ENCODE assay signal across 8 cellular contexts in the genomic region with DNA sequence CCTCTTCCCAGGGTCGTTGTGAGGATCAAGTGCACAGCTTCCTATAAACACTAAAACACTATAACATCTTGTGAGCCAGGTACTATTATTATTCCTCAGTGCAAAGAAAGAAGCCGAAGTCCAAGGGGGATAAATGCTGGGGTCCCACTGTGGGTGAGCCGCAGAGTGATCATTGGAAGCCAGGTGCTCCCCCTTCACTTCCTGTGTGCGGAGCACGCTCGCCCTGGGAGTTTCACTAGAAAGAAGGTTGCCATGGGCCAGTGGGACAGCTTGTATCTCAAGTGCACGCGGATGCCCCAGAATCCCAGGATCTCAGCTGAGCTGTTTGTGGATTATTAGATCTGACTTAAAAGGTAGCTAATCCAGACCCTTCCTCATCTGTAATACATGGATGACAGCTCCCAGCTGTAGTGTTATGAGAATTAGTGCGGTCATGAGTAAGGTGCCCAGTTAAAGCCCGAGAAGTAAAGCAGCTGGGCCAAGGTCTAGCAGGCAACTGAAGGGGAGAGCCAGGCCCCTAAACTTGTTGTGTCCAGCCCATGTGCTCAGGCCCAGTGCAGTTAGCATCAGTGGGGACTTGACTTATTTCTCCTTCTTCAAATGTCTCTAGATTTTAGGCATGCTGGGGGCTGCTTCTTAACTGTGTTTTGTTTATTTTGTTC. TPM values are rescaled to one million over a fixed set of nuclear protein-coding genes. Genes with fewer than 3 reads are reported as not detected.
DNase-seq lines count a peak whose midpoint lies in the region; ATAC-seq and TF ChIP-seq lines count a peak whose summit lies in the region.

No MANE protein-coding gene starts in this region.

- intact Hi-C loops in lower lobe of right lung (cut with DNase I), result no loop called here

- H3K27me3 ChIP-seq in lower lobe of right lung (ENCODE audit: low read depth), result no peaks in the 10 kb centered on the region

- no peak for TF ChIP-seq CTCF in cardiac fibroblast (IDR thresholded peaks at IDR 0.05; ENCODE audit: low read depth, low read length)
- TF ChIP-seq CTCF in lower lobe of right lung (IDR thresholded peaks at IDR 0.05), result no peak

- H3K4me3 Mint-ChIP-seq in stimulated activated naive B cell treated with anti-CD40 and anti-IgM and Interleukin-4, amounts not matched to agents 10 μg/mL and 1 μg/mL and 100 μg/mL, for 72 hours, result peak overlapping the region; percentile 96

- H3K9me3 ChIP-seq in lower lobe of right lung, result no peaks in the 10 kb centered on the region

- DNase-seq in ELR (ENCODE audit: low read depth), result peak; percentile 52
- DNase-seq in T-helper 1 cell, result peak in 4 of 5 donors; percentile 12 to 25 (median 20)
- DNase-seq in cardiac fibroblast (ENCODE audit: low read depth in 2 of 2), result peak; percentile 10 to 12
- DNase-seq in lower lobe of right lung, result no peak
- DNase-seq in stimulated activated naive B cell treated with anti-CD40 and anti-IgM and Interleukin-4, amounts not matched to agents 10 μg/mL and 1 μg/mL and 100 μg/mL, for 72 hours, result peak; percentile 18

- no peaks in the 10 kb centered on the region for H3K36me3 Mint-ChIP-seq in stimulated activated naive B cell treated with anti-CD40 and anti-IgM and Interleukin-4, amounts not matched to agents 10 μg/mL and 1 μg/mL and 100 μg/mL, for 72 hours

- no peaks in the 10 kb centered on the region for H3K9me3 Mint-ChIP-seq in stimulated activated naive B cell treated with anti-CD40 and anti-IgM and Interleukin-4, amounts not matched to agents 10 μg/mL and 1 μg/mL and 100 μg/mL, for 72 hours

- no peaks in the 10 kb centered on the region for H3K27me3 Mint-ChIP-seq in stimulated activated naive B cell treated with anti-CD40 and anti-IgM and Interleukin-4, amounts not matched to agents 10 μg/mL and 1 μg/mL and 100 μg/mL, for 72 hours

- H3K27ac ChIP-seq in lower lobe of right lung, result peak overlapping the region; percentile 94

- peaks cover 5 to 20% of the 10 kb centered on the region in 2 donors for H3K4me1 Mint-ChIP-seq in stimulated activated naive B cell treated with anti-CD40 and anti-IgM and Interleukin-4, amounts not matched to agents 10 μg/mL and 1 μg/mL and 100 μg/mL, for 72 hours

- H3K4me3 ChIP-seq in cardiac fibroblast (replicated peaks in 1 of 2; ENCODE audit: low read depth in 2 of 2, low read length in 2 of 2) (peak overlapping the region; percentile 84 to 92), lower lobe of right lung (peak overlapping the region; percentile 98)

- peaks cover 19% of the 10 kb centered on the region for H3K4me1 ChIP-seq in lower lobe of right lung

- ATAC-seq in HG02759 (IDR thresholded peaks at IDR 0.05; ENCODE audit: unreplicated experiment), result peak; percentile 20
- peak in 1 of 2 donors; percentile 24 for ATAC-seq in lower lobe of right lung
- ATAC-seq in stimulated activated naive B cell treated with anti-CD40 and anti-IgM and Interleukin-4, amounts not matched to agents 10 μg/mL and 1 μg/mL and 100 μg/mL, for 72 hours (replicated peaks), result peak; percentile 45 to 54
- no peak for ATAC-seq in HG03469 (IDR thresholded peaks at IDR 0.05; ENCODE audit: unreplicated experiment)
- ATAC-seq in GM18517 (IDR thresholded peaks at IDR 0.05; ENCODE audit: unreplicated experiment), result no peak

- no peaks in the 10 kb centered on the region for H3K36me3 ChIP-seq in lower lobe of right lung

- peak overlapping the region; percentile 100 for H3K27ac Mint-ChIP-seq in stimulated activated naive B cell treated with anti-CD40 and anti-IgM and Interleukin-4, amounts not matched to agents 10 μg/mL and 1 μg/mL and 100 μg/mL, for 72 hours

RNA-seq across cellular contexts. Expression of a gene that starts 0.9 kb away (rescaled TPM):
- 30.8 TPM for total RNA-seq in lower lobe of right lung

RNA-seq across cellular contexts. Expression of a gene that starts 1.2 kb away (rescaled TPM):
- 3.4 TPM for total RNA-seq in lower lobe of right lung

RNA-seq across cellular contexts. Expression of a gene that starts 24.4 kb away (rescaled TPM):
- total RNA-seq in lower lobe of right lung, result 42.2 TPM

RNA-seq across cellular contexts. Expression of a gene that starts 43.4 kb away (rescaled TPM):
- total RNA-seq in lower lobe of right lung, result 44.7 TPM

RNA-seq across cellular contexts. Expression of a gene that starts 48.4 kb away (rescaled TPM):
- 66.7 TPM for total RNA-seq in lower lobe of right lung

Comparison
In these comparisons a context has a peak if more than half of its experiments do, and no peak if none do; other contexts are left out.
1. ATAC-seq: peak in HG02759 (single experiment) and stimulated activated naive B cell treated with anti-CD40 and anti-IgM and Interleukin-4, amounts not matched to agents 10 μg/mL and 1 μg/mL and 100 μg/mL, for 72 hours (2 of 2); none in HG03469 (single experiment) and GM18517 (single experiment).